ENCODE assay signal across 10 cellular contexts in genomic region chr19:8210660-8211101, GRCh38. TPM values are rescaled to one million over a fixed set of nuclear protein-coding genes. Genes with fewer than 3 reads are reported as not detected.
DNase-seq lines count a peak whose midpoint lies in the region; ATAC-seq and TF ChIP-seq lines count a peak whose summit lies in the region.
"Had no signal": no experiment of that assay in that cellular context is flagged by ENCODE, and none has a peak within 500 bp of the region (broad histone marks: within the 10 kb centered on the region; RNA-seq: fewer than 3 reads in every experiment).

No MANE protein-coding gene starts in this region.

- H3K27ac Mint-ChIP-seq in MCF 10A (ENCODE audit: low read depth, unreplicated experiment), result no peak overlapping the region
- no peak overlapping the region for H3K27ac Mint-ChIP-seq in activated CD8-positive, alpha-beta T cell treated with anti-CD3 and anti-CD28 coated beads, Interleukin-2, amount 10 ng/mL, durations not matched to agents 7 days and 5 days

- no peaks in the 10 kb centered on the region for H3K4me1 Mint-ChIP-seq in MCF 10A (ENCODE audit: insufficient read depth, unreplicated experiment)
- H3K4me1 Mint-ChIP-seq in activated CD8-positive, alpha-beta T cell treated with anti-CD3 and anti-CD28 coated beads, Interleukin-2, amount 10 ng/mL, durations not matched to agents 7 days and 5 days (ENCODE audit: low read depth), result peaks cover 44% of the 10 kb centered on the region

- H3K4me1 ChIP-seq in right lobe of liver (peaks cover 0 to 37% (median 8%) of the 10 kb centered on the region in 4 donors), upper lobe of left lung (peaks cover 12 to 25% (median 20%) of the 10 kb centered on the region in 4 donors)

- H3K27ac ChIP-seq in right lobe of liver (no peak overlapping the region), upper lobe of left lung (peak overlapping the region in 1 of 4 donors; percentile 88)

- no peak overlapping the region for H3K4me3 Mint-ChIP-seq in MCF 10A (ENCODE audit: unreplicated experiment)
- peak overlapping the region; percentile 77 for H3K4me3 Mint-ChIP-seq in activated CD8-positive, alpha-beta T cell treated with anti-CD3 and anti-CD28 coated beads, Interleukin-2, amount 10 ng/mL, durations not matched to agents 7 days and 5 days

- no peak for TF ChIP-seq EP300 in upper lobe of left lung (IDR thresholded peaks at IDR 0.05)

- H3K9me3 ChIP-seq in right lobe of liver, result no peaks in the 10 kb centered on the region
- H3K9me3 ChIP-seq in upper lobe of left lung, result no peaks in the 10 kb centered on the region

- H3K27me3 ChIP-seq in right lobe of liver (no peaks in the 10 kb centered on the region), upper lobe of left lung (peaks cover 0 to 10% (median 0%) of the 10 kb centered on the region in 4 donors)

- H3K36me3 ChIP-seq in right lobe of liver, result no peaks in the 10 kb centered on the region
- peaks cover 0 to 4% (median 0%) of the 10 kb centered on the region in 4 donors for H3K36me3 ChIP-seq in upper lobe of left lung

- H3K27me3 Mint-ChIP-seq in MCF 10A (ENCODE audit: insufficient read depth, unreplicated experiment), result no peaks in the 10 kb centered on the region
- no peaks in the 10 kb centered on the region for H3K27me3 Mint-ChIP-seq in activated CD8-positive, alpha-beta T cell treated with anti-CD3 and anti-CD28 coated beads, Interleukin-2, amount 10 ng/mL, durations not matched to agents 7 days and 5 days (ENCODE audit: low read depth)

- DNase-seq in T47D (ENCODE audit: low read depth in 1 of 2, low spot score in 1 of 2), result peak; percentile 28 to 63
- DNase-seq in MCF 10A (ENCODE audit: unreplicated experiment), result no peak
- DNase-seq in activated CD8-positive, alpha-beta T cell treated with anti-CD3 and anti-CD28 coated beads, Interleukin-2, amount 10 ng/mL, durations not matched to agents 7 days and 5 days, result no peak
- no peak for DNase-seq in right lobe of liver
- DNase-seq in upper lobe of left lung, result no peak
- DNase-seq in A172 (ENCODE audit: low spot score), result no peak
- no peak for DNase-seq in hippocampal formation (lab: John Stamatoyannopoulos, UW)
- DNase-seq in GM13976 (ENCODE audit: low spot score), result no peak
- DNase-seq: NCI-H2227 treated with DMSO at 0.1 percent for 48 hours had no signal

- BruUV-seq in MCF 10A (replicated peaks; lab: Mats Ljungman, UMichigan), result no TSS peak

- TF ChIP-seq POLR2A in right lobe of liver (IDR thresholded peaks at IDR 0.05) (no peak), upper lobe of left lung (IDR thresholded peaks at IDR 0.05) (no peak)

- WGBS in right lobe of liver (ENCODE audit: insufficient coverage, low coverage, low lambda C conversion rate, missing lambda C conversion rate), result 66% methylated on average over 6 of the region's 10 CpGs
- 84 to 88% methylated on average over 10 of the region's 10 CpGs for WGBS in upper lobe of left lung, 2 donors

- intact Hi-C loops in MCF 10A (cut with micrococcal nuclease) (no loop called here), right lobe of liver (cut with DNase I) (no loop called here)

- H3K36me3 Mint-ChIP-seq in MCF 10A (ENCODE audit: insufficient read depth, unreplicated experiment), result no peaks in the 10 kb centered on the region
- H3K36me3 Mint-ChIP-seq in activated CD8-positive, alpha-beta T cell treated with anti-CD3 and anti-CD28 coated beads, Interleukin-2, amount 10 ng/mL, durations not matched to agents 7 days and 5 days (ENCODE audit: low read depth), result peaks cover 17% of the 10 kb centered on the region

- TF ChIP-seq CTCF in MCF 10A (IDR thresholded peaks at IDR 0.05; ENCODE audit: unreplicated experiment) (no peak), right lobe of liver (IDR thresholded peaks at IDR 0.05) (no peak), upper lobe of left lung (IDR thresholded peaks at IDR 0.05) (no peak), GM13976 (IDR thresholded peaks at IDR 0.05; ENCODE audit: borderline replicate concordance, control extremely low read depth, extremely low read depth, insufficient read depth, missing control alignments) (no peak)

- CTCF ChIA-PET in MCF 10A (lab: Yijun Ruan, JAX), result interaction anchor here (1.0 kb wide), 1 partner anchor 16 kb away, joined by 3 read pairs; no protein-coding TSS in a partner anchor
- CTCF ChIA-PET in activated CD8-positive, alpha-beta T cell treated with anti-CD3 and anti-CD28 coated beads, Interleukin-2, amount 10 ng/mL, durations not matched to agents 7 days and 5 days (lab: Charles Lee), result interaction anchor here (0.8 to 1.7 kb wide), 5 partner anchors 9 to 141 kb away, joined by 3 to 4 read pairs (median 3); no protein-coding TSS in a partner anchor

- H3K4me3 ChIP-seq in right lobe of liver (peak overlapping the region; percentile 83 to 96 (median 84)), upper lobe of left lung (peak overlapping the region in 3 of 4 donors; percentile 79 to 91 (median 88))

- ATAC-seq in activated CD8-positive, alpha-beta T cell treated with anti-CD3 and anti-CD28 coated beads, Interleukin-2, amount 10 ng/mL, durations not matched to agents 7 days and 5 days, result no peak
- ATAC-seq in right lobe of liver, result no peak
- ATAC-seq in upper lobe of left lung (ENCODE audit: low FRiP score in 2 of 2), result no peak

- H3K9me3 Mint-ChIP-seq in MCF 10A (ENCODE audit: unreplicated experiment), result no peaks in the 10 kb centered on the region
- no peaks in the 10 kb centered on the region for H3K9me3 Mint-ChIP-seq in activated CD8-positive, alpha-beta T cell treated with anti-CD3 and anti-CD28 coated beads, Interleukin-2, amount 10 ng/mL, durations not matched to agents 7 days and 5 days (ENCODE audit: insufficient read depth)
- H3K9me3 Mint-ChIP-seq: activated naive CD4-positive, alpha-beta T cell treated with anti-CD3 and anti-CD28 coated beads, Interleukin-2, amount 50 U/mL, for 72 hours had no signal

- in situ Hi-C loops in T47D (cut with HindIII; ENCODE audit: low pct_unique_long_range_greater_than_20kb, low sequenced_read_pairs), result no loop called here
- in situ Hi-C loops in GM13976 (cut with MboI; ENCODE audit: low sequenced_read_pairs, unreplicated experiment), result no loop called here

- POLR2A ChIA-PET in MCF 10A (lab: Yijun Ruan, JAX), result no interaction called here
- POLR2A ChIA-PET in activated CD8-positive, alpha-beta T cell treated with anti-CD3 and anti-CD28 coated beads, Interleukin-2, amount 10 ng/mL, durations not matched to agents 7 days and 5 days (lab: Charles Lee), result interaction anchor here (0.6 to 3.1 kb wide), 3 partner anchors 8 to 30 kb away, joined by 3 to 27 read pairs (median 6); no protein-coding TSS in a partner anchor

RNA-seq across cellular contexts. Expression of gene CERS4, which starts 1.5 kb away (rescaled TPM):
- total RNA-seq in MCF 10A (2022) (1.1 and 1.5 TPM in 2 replicates), right lobe of liver (10 to 100 TPM; 38.6 to 75.4 (median 58.3) TPM), upper lobe of left lung (100 to 1,000 TPM in 1 of 6 donors, 10 to 100 TPM in 5; 55.5 to 131 (median 63.8) TPM)
- 10 to 100 TPM; 27.7 to 28.1 TPM for total RNA-seq in activated CD8-positive, alpha-beta T cell treated with anti-CD3 and anti-CD28 coated beads, Interleukin-2, amount 10 ng/mL, durations not matched to agents 7 days and 5 days
- total RNA-seq in A172 (2014; rRNA removed; shearing (Covaris generic)), result 18.3 and 19.7 TPM in 2 replicates

Comparison
In these comparisons a context has a peak if more than half of its experiments do, and no peak if none do; other contexts are left out.
1. DNase-seq: peak in T47D (2 of 2); none in MCF 10A (single experiment), activated CD8-positive, alpha-beta T cell treated with anti-CD3 and anti-CD28 coated beads, Interleukin-2, amount 10 ng/mL, durations not matched to agents 7 days and 5 days (single experiment), right lobe of liver (0 of 3), upper lobe of left lung (0 of 2), A172 (single experiment), hippocampal formation (0 of 2) and GM13976 (single experiment).